11 cellular contexts compared by ENCODE assay signal in the genomic region with DNA sequence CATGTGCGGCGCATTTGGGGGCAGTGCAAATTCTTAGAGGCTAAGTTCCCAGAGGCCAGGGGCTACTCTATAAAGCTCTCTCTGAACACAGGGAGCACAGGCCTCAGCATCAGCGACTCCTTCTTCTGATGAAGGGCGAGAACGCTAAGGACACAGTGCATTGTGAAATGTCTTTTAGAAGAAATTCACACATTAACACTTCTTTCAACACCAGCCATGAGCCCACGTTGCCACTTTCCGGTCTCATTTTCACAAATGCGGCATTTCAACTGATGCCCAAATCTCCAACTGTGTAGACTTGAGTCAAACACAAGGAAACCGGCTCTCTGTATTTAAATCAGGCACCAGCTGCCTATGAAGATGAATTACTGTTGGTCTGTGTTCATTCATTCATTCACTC.
DNase-seq lines count a peak whose midpoint lies in the region; ATAC-seq and TF ChIP-seq lines count a peak whose summit lies in the region.
"Had no signal": no experiment of that assay in that cellular context is flagged by ENCODE, and none has a peak within 500 bp of the region (broad histone marks: within the 10 kb centered on the region; RNA-seq: fewer than 3 reads in every experiment).

No MANE protein-coding gene starts in this region.

- H3K4me3 ChIP-seq in trophoblast cell (ENCODE audit: low read depth, low read length), result no peak overlapping the region
- H3K4me3 ChIP-seq: A549, HAP-1 had no signal

- no peak overlapping the region for H3K4me2 ChIP-seq in trophoblast cell (ENCODE audit: low read length)
- H3K4me2 ChIP-seq: A549 had no signal

- peak overlapping the region; percentile 54 for H3K27ac Mint-ChIP-seq in WTC11
- peak overlapping the region; percentile 98 for H3K27ac Mint-ChIP-seq in glutamatergic neuron (ENCODE audit: unreplicated experiment)
- no peak overlapping the region for H3K27ac Mint-ChIP-seq in T-helper 2 cell treated with Interferon-gamma antibody and Interleukin-4, amounts not matched to agents 5 μg/mL and 100 μg/mL, for 36 hours

- H3K4me3 Mint-ChIP-seq in WTC11, result no peak overlapping the region
- peak overlapping the region; percentile 80 for H3K4me3 Mint-ChIP-seq in glutamatergic neuron (ENCODE audit: unreplicated experiment)
- no peak overlapping the region for H3K4me3 Mint-ChIP-seq in T-helper 2 cell treated with Interferon-gamma antibody and Interleukin-4, amounts not matched to agents 5 μg/mL and 100 μg/mL, for 36 hours

- H2AFZ ChIP-seq in trophoblast cell (ENCODE audit: insufficient read depth, low read length, poor library complexity), result no peak overlapping the region

- H2BK12ac ChIP-seq in trophoblast cell (ENCODE audit: low read length), result no peak overlapping the region

- peaks cover 2 to 4% of the 10 kb centered on the region in 2 experiments for H3K36me3 ChIP-seq in trophoblast cell (ENCODE audit: control insufficient read depth in 1 of 2, insufficient read depth in 2 of 2, low read length in 2 of 2)
- H3K36me3 ChIP-seq: HAP-1 had no signal

- no peak for ATAC-seq in WTC11
- no peak for ATAC-seq in GM18520 (IDR thresholded peaks at IDR 0.05; ENCODE audit: unreplicated experiment)
- ATAC-seq: A549 had no signal

- no peak for DNase-seq in WTC11 (ENCODE audit: low spot score)
- no peak for DNase-seq in glutamatergic neuron
- no peak for DNase-seq in trophoblast cell
- no peak for DNase-seq in NCI-H226
- no peak for DNase-seq in inferior parietal cortex (ENCODE audit: extremely low spot score)
- DNase-seq in T-helper 2 cell treated with Interferon-gamma antibody and Interleukin-4, amounts not matched to agents 5 μg/mL and 100 μg/mL, for 36 hours (ENCODE audit: low spot score), result no peak
- DNase-seq: DMS53, IMR-90 had no signal

- H3K14ac ChIP-seq in trophoblast cell (ENCODE audit: low read length), result no peak overlapping the region

- H2AK5ac ChIP-seq in trophoblast cell (ENCODE audit: low read length), result no peak overlapping the region

- peaks cover 12% of the 10 kb centered on the region for H3K79me1 ChIP-seq in trophoblast cell (ENCODE audit: low read length)

- no peaks in the 10 kb centered on the region for H3K9me3 Mint-ChIP-seq in WTC11
- peaks cover 31% of the 10 kb centered on the region for H3K9me3 Mint-ChIP-seq in glutamatergic neuron (ENCODE audit: unreplicated experiment)
- H3K9me3 Mint-ChIP-seq in T-helper 2 cell treated with Interferon-gamma antibody and Interleukin-4, amounts not matched to agents 5 μg/mL and 100 μg/mL, for 36 hours, result no peaks in the 10 kb centered on the region

- H2BK5ac ChIP-seq in trophoblast cell (ENCODE audit: low read depth, low read length, poor library complexity), result no peak overlapping the region

- H3K4ac ChIP-seq in trophoblast cell (ENCODE audit: low read depth, low read length), result peak overlapping the region; percentile 50

- POLR2A ChIA-PET in WTC11 (lab: Charles Lee), result no interaction called here

- no peak overlapping the region for H3K9ac ChIP-seq in trophoblast cell (ENCODE audit: low read length)

- H3K27me3 ChIP-seq in trophoblast cell (ENCODE audit: insufficient read depth, low read length), result no peaks in the 10 kb centered on the region

- peak overlapping the region; percentile 76 for H3K18ac ChIP-seq in trophoblast cell (ENCODE audit: low read length)

- peaks cover 21 to 23% of the 10 kb centered on the region in 2 experiments for H3K4me1 ChIP-seq in trophoblast cell (ENCODE audit: control insufficient read depth in 1 of 2, insufficient read depth in 2 of 2, low read length in 2 of 2)
- H3K4me1 ChIP-seq: A549, HAP-1 had no signal

- peaks cover 3% of the 10 kb centered on the region for H3K79me2 ChIP-seq in trophoblast cell (ENCODE audit: control insufficient read depth, insufficient read depth, low read length, poor library complexity)

- peaks cover 2% of the 10 kb centered on the region for H3K9me3 ChIP-seq in trophoblast cell (ENCODE audit: insufficient read depth, low read depth, low read length)
- H3K9me3 ChIP-seq: A549, HAP-1 had no signal

- no CpG with 5 or more reads among the region's 9 CpGs for WGBS in trophoblast cell (ENCODE audit: extremely low coverage, insufficient coverage, insufficient read length)

- H3K36me3 Mint-ChIP-seq in WTC11, result peaks cover 16% of the 10 kb centered on the region
- peaks cover 18% of the 10 kb centered on the region for H3K36me3 Mint-ChIP-seq in glutamatergic neuron (ENCODE audit: unreplicated experiment)
- peaks cover 23% of the 10 kb centered on the region for H3K36me3 Mint-ChIP-seq in T-helper 2 cell treated with Interferon-gamma antibody and Interleukin-4, amounts not matched to agents 5 μg/mL and 100 μg/mL, for 36 hours (ENCODE audit: low read depth)

- no peak overlapping the region for H4K91ac ChIP-seq in trophoblast cell (ENCODE audit: low read depth, low read length)

- no peak overlapping the region for H3K27ac ChIP-seq in trophoblast cell (ENCODE audit: low read depth, low read length)
- H3K27ac ChIP-seq: A549 had no signal

- H3K4me1 Mint-ChIP-seq in WTC11, result peaks cover 59% of the 10 kb centered on the region
- H3K4me1 Mint-ChIP-seq in glutamatergic neuron (ENCODE audit: low read depth, unreplicated experiment), result peaks cover 33% of the 10 kb centered on the region
- H3K4me1 Mint-ChIP-seq in T-helper 2 cell treated with Interferon-gamma antibody and Interleukin-4, amounts not matched to agents 5 μg/mL and 100 μg/mL, for 36 hours (ENCODE audit: low read depth), result peaks cover 8% of the 10 kb centered on the region

- H3K27me3 Mint-ChIP-seq in WTC11 (ENCODE audit: low read depth), result no peaks in the 10 kb centered on the region
- peaks cover 20% of the 10 kb centered on the region for H3K27me3 Mint-ChIP-seq in glutamatergic neuron (ENCODE audit: unreplicated experiment)
- H3K27me3 Mint-ChIP-seq in T-helper 2 cell treated with Interferon-gamma antibody and Interleukin-4, amounts not matched to agents 5 μg/mL and 100 μg/mL, for 36 hours (ENCODE audit: low read depth), result no peaks in the 10 kb centered on the region

- H2BK120ac ChIP-seq in trophoblast cell (ENCODE audit: insufficient read depth, low read length, poor library complexity), result no peak overlapping the region

- CTCF ChIA-PET in WTC11 (lab: Charles Lee), result no interaction called here

- no peak overlapping the region for H3K23ac ChIP-seq in trophoblast cell (ENCODE audit: low read length)

- H4K12ac ChIP-seq in trophoblast cell (ENCODE audit: low read depth, low read length), result no peak overlapping the region

- H4K8ac ChIP-seq in trophoblast cell (ENCODE audit: low read depth, low read length), result no peak overlapping the region

- no peak for TF ChIP-seq CTCF in WTC11 (IDR thresholded peaks at IDR 0.05)
- TF ChIP-seq CTCF in glutamatergic neuron (IDR thresholded peaks at IDR 0.05; ENCODE audit: partially characterized antibody, unreplicated experiment), result no peak

TF ChIP-seq in WTC11, 78 proteins besides CTCF, POLR2A, EP300 and RAD21:
- TF ChIP-seq, protein P1, sequence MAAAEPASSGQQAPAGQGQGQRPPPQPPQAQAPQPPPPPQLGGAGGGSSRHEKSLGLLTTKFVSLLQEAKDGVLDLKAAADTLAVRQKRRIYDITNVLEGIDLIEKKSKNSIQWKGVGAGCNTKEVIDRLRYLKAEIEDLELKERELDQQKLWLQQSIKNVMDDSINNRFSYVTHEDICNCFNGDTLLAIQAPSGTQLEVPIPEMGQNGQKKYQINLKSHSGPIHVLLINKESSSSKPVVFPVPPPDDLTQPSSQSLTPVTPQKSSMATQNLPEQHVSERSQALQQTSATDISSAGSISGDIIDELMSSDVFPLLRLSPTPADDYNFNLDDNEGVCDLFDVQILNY (CRISPR knock-in tag; IDR thresholded peaks at IDR 0.05), result no peak
- TF ChIP-seq ZNF219 (CRISPR knock-in tag; IDR thresholded peaks at IDR 0.05; ENCODE audit: borderline replicate concordance), result no peak
- TF ChIP-seq FOXJ3 (CRISPR knock-in tag; IDR thresholded peaks at IDR 0.05; ENCODE audit: borderline replicate concordance), result no peak
- TF ChIP-seq RELA (CRISPR knock-in tag; IDR thresholded peaks at IDR 0.05; ENCODE audit: borderline replicate concordance), result no peak
- no peak for TF ChIP-seq MXD4 (CRISPR knock-in tag; IDR thresholded peaks at IDR 0.05; ENCODE audit: borderline replicate concordance)
- no peak for TF ChIP-seq NFATC4 (CRISPR knock-in tag; IDR thresholded peaks at IDR 0.05)
- TF ChIP-seq TP53 (CRISPR knock-in tag; IDR thresholded peaks at IDR 0.05), result no peak
- no peak for TF ChIP-seq IRF2 (CRISPR knock-in tag; IDR thresholded peaks at IDR 0.05; ENCODE audit: borderline replicate concordance, low read depth)
